27 cellular contexts compared by ENCODE assay signal in genomic region chr7:2373646-2374045, GRCh38.
"Had no signal": no experiment of that assay in that cellular context is flagged by ENCODE, and none has a peak within 500 bp of the region (broad histone marks: within the 10 kb centered on the region; RNA-seq: fewer than 3 reads in every experiment).

No MANE protein-coding gene starts in this region.

- H3K27ac Mint-ChIP-seq: immature natural killer cell; nephron; stimulated activated naive B cell treated with anti-CD40 and anti-IgM and Interleukin-4, amounts not matched to agents 10 μg/mL and 1 μg/mL and 100 μg/mL, for 72 hours had no signal

- H3K9me3 Mint-ChIP-seq: immature natural killer cell; naive thymus-derived CD8-positive, alpha-beta T cell; nephron; neural crest cell; stimulated activated naive B cell treated with anti-CD40 and anti-IgM and Interleukin-4, amounts not matched to agents 10 μg/mL and 1 μg/mL and 100 μg/mL, for 72 hours had no signal

- DNase-seq: hypothalamus; immature natural killer cell; kidney; left colon; left lung; lower lobe of right lung; mesenchymal stem cell; occipital lobe; stimulated activated CD4-positive, alpha-beta T cell treated with anti-CD3 and anti-CD28 coated beads, Interleukin-1b, Interleukin-23, amount 100 ng/mL, for 48 hours; stimulated activated CD4-positive, alpha-beta T cell treated with anti-CD3 and anti-CD28 coated beads, Interleukin-4, amount 100 ng/mL, for 1 hour; stimulated activated naive B cell treated with anti-CD40 and anti-IgM and Interleukin-4, amounts not matched to agents 10 μg/mL and 1 μg/mL and 100 μg/mL, for 72 hours; stimulated activated naive CD8-positive, alpha-beta T cell treated with anti-CD3 and anti-CD28 coated beads, Interleukin-15, Interleukin-2, amounts not matched to agents 100 U/mL and 50 U/mL, for 24 hours; tibial artery; trophoblast cell; upper lobe of right lung; uterus had no signal

- H3K4me3 Mint-ChIP-seq: immature natural killer cell; naive thymus-derived CD8-positive, alpha-beta T cell; nephron; neural crest cell; stimulated activated naive B cell treated with anti-CD40 and anti-IgM and Interleukin-4, amounts not matched to agents 10 μg/mL and 1 μg/mL and 100 μg/mL, for 72 hours had no signal

- H3K4me1 Mint-ChIP-seq: nephron, neural crest cell had no signal

- H3K36me3 ChIP-seq: uterus had no signal

- H3K4me1 ChIP-seq: left lung, lower lobe of right lung, parathyroid adenoma, right atrium auricular region, tibial artery, upper lobe of right lung, uterus had no signal

- H3K9me3 ChIP-seq: left lung, lower lobe of right lung, neutrophil, right atrium auricular region, right lobe of liver, stomach, suprapubic skin, thoracic aorta, tibial artery, upper lobe of right lung, uterus had no signal

- ATAC-seq: left colon; left lung; naive thymus-derived CD8-positive, alpha-beta T cell; stimulated activated naive B cell treated with anti-CD40 and anti-IgM and Interleukin-4, amounts not matched to agents 10 μg/mL and 1 μg/mL and 100 μg/mL, for 72 hours; stimulated activated naive CD8-positive, alpha-beta T cell treated with anti-CD3 and anti-CD28 coated beads, Interleukin-15, Interleukin-2, amounts not matched to agents 100 U/mL and 50 U/mL, for 24 hours had no signal

- H3K27me3 Mint-ChIP-seq: naive thymus-derived CD8-positive, alpha-beta T cell; stimulated activated naive B cell treated with anti-CD40 and anti-IgM and Interleukin-4, amounts not matched to agents 10 μg/mL and 1 μg/mL and 100 μg/mL, for 72 hours had no signal

- H3K27me3 ChIP-seq: left lung, neutrophil, right atrium auricular region, right lobe of liver, stomach, suprapubic skin, tibial artery, upper lobe of right lung, uterus had no signal

- H3K4me3 ChIP-seq: left lung, lower lobe of right lung, right atrium auricular region, right lobe of liver, smooth muscle cell, stomach, suprapubic skin, thoracic aorta, tibial artery, upper lobe of right lung, uterus had no signal

- H3K27ac ChIP-seq: left lung, lower lobe of right lung, neutrophil, parathyroid adenoma, right atrium auricular region, stomach, suprapubic skin, thoracic aorta, tibial artery, upper lobe of right lung, uterus had no signal
